In the genomic region with DNA sequence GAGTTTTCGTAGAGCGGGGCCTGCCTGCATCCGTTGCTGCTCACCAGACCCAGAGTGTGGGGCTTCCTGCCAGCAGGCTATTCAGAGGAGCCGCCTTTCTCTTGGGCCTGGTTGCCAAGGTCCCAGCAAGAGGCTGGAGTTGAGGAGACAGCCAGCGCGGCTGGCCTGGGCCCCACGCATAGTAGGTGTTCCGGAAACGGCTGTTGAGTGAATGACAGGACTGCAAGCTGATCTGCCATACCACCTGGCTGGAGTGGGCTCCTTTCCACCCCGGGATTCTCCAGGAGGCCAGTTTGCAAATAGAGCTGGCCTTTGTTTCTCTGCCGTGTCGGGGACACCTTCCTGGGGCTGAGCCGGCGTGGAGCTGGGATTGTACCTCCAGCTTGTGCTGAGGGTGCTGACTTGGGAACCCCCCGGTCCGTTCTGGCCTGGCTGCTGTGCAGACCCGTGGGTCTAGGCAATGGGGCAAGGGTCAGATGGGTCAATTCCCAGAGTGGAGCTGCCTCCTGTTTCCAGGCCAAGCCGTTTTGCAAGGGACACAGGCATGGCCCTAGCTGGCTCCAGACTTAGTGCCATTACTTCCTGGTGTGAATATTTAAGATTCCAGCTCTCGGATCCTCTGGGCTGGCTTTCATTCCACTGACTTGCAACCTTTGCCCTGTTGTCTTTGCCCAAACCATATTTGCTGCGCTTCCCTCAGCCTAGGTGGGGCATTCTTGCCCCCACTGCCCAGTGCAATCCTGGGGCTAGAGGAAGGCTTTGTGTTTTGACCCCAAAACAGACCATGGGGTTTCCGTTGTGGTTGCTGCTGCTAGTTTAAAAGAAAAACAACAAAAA, we compare ENCODE assay signal across 8 cellular contexts.
DNase-seq lines count a peak whose midpoint lies in the region; ATAC-seq, FAIRE-seq and TF ChIP-seq lines count a peak whose summit lies in the region.

No MANE protein-coding gene starts in this region.

- POLR2A ChIA-PET in AG04450 (lab: Yijun Ruan, JAX): interaction anchor here (0.8 kb wide), 1 partner anchor 198 kb away, joined by 3 read pairs; no protein-coding TSS in a partner anchor
- POLR2A ChIA-PET in HepG2 (lab: Yijun Ruan, JAX): interaction anchor here (0.9 to 1.9 kb wide), 10 partner anchors 12 to 82 kb away, joined by 3 to 12 read pairs (median 5); no protein-coding TSS in a partner anchor

- H3K9ac ChIP-seq in GM23248: no peak overlapping the region
- no peak overlapping the region for H3K9ac ChIP-seq in astrocyte (ENCODE audit: low read length)
- H3K9ac ChIP-seq in HepG2 (ENCODE audit: insufficient read depth, low read depth, low read length): peak overlapping the region; percentile 60

- TF ChIP-seq EP300 in HepG2 (IDR thresholded peaks at IDR 0.05; ENCODE audit: low read depth in 2 of 2, low read length in 2 of 2): peak; percentile 46 to 68; a peak in 3 of 4 replicates
- TF ChIP-seq EP300 in HepG2 (CRISPR knock-in tag; IDR thresholded peaks at IDR 0.05; ENCODE audit: borderline replicate concordance): no peak

- no peak overlapping the region for H3K4me3 ChIP-seq in AG04450 (ENCODE audit: low read depth, low read length)
- H3K4me3 ChIP-seq in GM23248: no peak overlapping the region
- H3K4me3 ChIP-seq in astrocyte (ENCODE audit: insufficient read depth, low read depth, low read length): no peak overlapping the region
- H3K4me3 ChIP-seq in HepG2 (replicated peaks in 1 of 3; ENCODE audit: insufficient read depth in 1 of 3, low read depth in 2 of 3, low read length in 3 of 3): peak overlapping the region in 1 of 3 experiments; percentile 47; a peak in 2 of 6 replicates
- H3K4me3 ChIP-seq in prostate gland: no peak overlapping the region

- FAIRE-seq in astrocyte (lab: Jason Lieb, UNC) (no peak), HepG2 (lab: Jason Lieb, UNC) (peak; percentile 77)

- ATAC-seq in HepG2: peak; percentile 91

- peak; percentile 46 for TF ChIP-seq RAD21 in HepG2 (CRISPR knock-in tag; IDR thresholded peaks at IDR 0.05)

- no TSS peak for BruUV-seq in HepG2 (replicated peaks; lab: Mats Ljungman, UMichigan)

- in situ Hi-C loops in GM23248 (cut with MboI): no loop called here
- in situ Hi-C loops in HepG2 (cut with HindIII; ENCODE audit: extremely low pct_ligation_motif_present, low pct_unique_long_range_greater_than_20kb): no loop called here

- peaks cover 16% of the 10 kb centered on the region for H3F3A ChIP-seq in GM23248 (ENCODE audit: insufficient read depth)

- H3K9me3 ChIP-seq in AG04450 (ENCODE audit: control insufficient read depth, insufficient read depth, low read length) (peaks cover 10% of the 10 kb centered on the region), GM23248 (ENCODE audit: low read depth) (no peaks in the 10 kb centered on the region), astrocyte (ENCODE audit: insufficient read depth, low read depth, low read length) (no peaks in the 10 kb centered on the region), HepG2 (ENCODE audit: low read length) (peaks cover 9% of the 10 kb centered on the region; the same call in 1 of the 2 replicates), prostate gland (no peaks in the 10 kb centered on the region)

- H3K27me3 ChIP-seq in AG04450 (ENCODE audit: control insufficient read depth, insufficient read depth, low read length): no peaks in the 10 kb centered on the region
- no peaks in the 10 kb centered on the region for H3K27me3 ChIP-seq in GM23248 (replicated peaks; ENCODE audit: insufficient read depth)
- no peaks in the 10 kb centered on the region for H3K27me3 ChIP-seq in astrocyte (ENCODE audit: insufficient read depth, low read length)
- no peaks in the 10 kb centered on the region for H3K27me3 ChIP-seq in HepG2 (ENCODE audit: control insufficient read depth in 1 of 2, insufficient read depth in 2 of 2, low read length in 2 of 2)
- no peaks in the 10 kb centered on the region for H3K27me3 ChIP-seq in prostate gland (replicated peaks; ENCODE audit: insufficient read depth)

- H4K20me1 ChIP-seq in GM23248 (ENCODE audit: insufficient read depth) (no peaks in the 10 kb centered on the region), astrocyte (ENCODE audit: insufficient read depth, low read length) (peaks cover 17% of the 10 kb centered on the region), HepG2 (ENCODE audit: insufficient read depth, low read length) (peaks cover 91% of the 10 kb centered on the region)

- no peak overlapping the region for H3K4me2 ChIP-seq in GM23248 (ENCODE audit: unreplicated experiment)
- H3K4me2 ChIP-seq in astrocyte (ENCODE audit: low read length): peak overlapping the region; percentile 21
- peak overlapping the region; percentile 67 for H3K4me2 ChIP-seq in HepG2 (ENCODE audit: low read depth, low read length)

- H3K9me3 Mint-ChIP-seq in astrocyte (ENCODE audit: unreplicated experiment): peaks cover 15% of the 10 kb centered on the region

- H3K36me3 Mint-ChIP-seq in astrocyte (ENCODE audit: low read depth, unreplicated experiment): peaks cover 25% of the 10 kb centered on the region

- TF ChIP-seq POLR2A in HepG2 (IDR thresholded peaks at IDR 0.05; ENCODE audit: insufficient read depth in 1 of 2, low read depth in 2 of 2, low read length in 2 of 2): 0 out of 4 replicates have a peak, but pooled peaks of 1 of the 2 experiments have one; percentile 28
- no peak for TF ChIP-seq POLR2A in prostate gland (IDR thresholded peaks at IDR 0.05)

- CTCF ChIA-PET in AG04450 (lab: Charles Lee) (interaction anchor here (0.6 kb wide), 1 partner anchor 110 kb away, joined by 4 read pairs; no protein-coding TSS in a partner anchor), HepG2 (lab: Yijun Ruan, JAX; ENCODE audit: low intra/inter-chr PET ratio, low total read pairs) (no interaction called here)

- H2AFZ ChIP-seq in GM23248 (no peak overlapping the region), astrocyte (ENCODE audit: low read depth, low read length) (no peak overlapping the region), HepG2 (ENCODE audit: low read length) (no peak overlapping the region)

- H3K4me1 Mint-ChIP-seq in astrocyte (ENCODE audit: low read depth, unreplicated experiment): peaks cover 28% of the 10 kb centered on the region

- H3K27ac ChIP-seq in AG04450 (ENCODE audit: low read depth, low read length): peak overlapping the region; percentile 31
- no peak overlapping the region for H3K27ac ChIP-seq in GM23248
- no peak overlapping the region for H3K27ac ChIP-seq in astrocyte (ENCODE audit: low read depth, low read length)
- peak overlapping the region; percentile 74 for H3K27ac ChIP-seq in HepG2 (ENCODE audit: extremely low read length, insufficient read depth, low read length)
- H3K27ac ChIP-seq in prostate gland: no peak overlapping the region

- intact Hi-C loops in HepG2 (cut with micrococcal nuclease; ENCODE audit: unreplicated experiment): loop anchor here (1.0 to 2.0 kb wide), 2 partner anchors 8 to 21 kb away; no protein-coding TSS in a partner anchor
- intact Hi-C loops in prostate gland (cut with DNase I): no loop called here

- H3K27me3 Mint-ChIP-seq in astrocyte (ENCODE audit: low read depth, unreplicated experiment): no peaks in the 10 kb centered on the region

- 58 to 66% methylated on average over 21 of the region's 21 CpGs for WGBS in GM23248 (ENCODE audit: low coverage in 1 of 2, low lambda C conversion rate in 2 of 2, missing lambda C conversion rate in 2 of 2), 2 experiments
- 61% methylated on average over 14 of the region's 21 CpGs for WGBS in HepG2 (ENCODE audit: low lambda C conversion rate)
- WGBS in prostate gland: 66% methylated on average over 21 of the region's 21 CpGs

- no peaks in the 10 kb centered on the region for H3K9me2 ChIP-seq in GM23248 (ENCODE audit: insufficient read depth)

- peak overlapping the region; percentile 3 for H3K27ac Mint-ChIP-seq in astrocyte (ENCODE audit: unreplicated experiment)

- no peak overlapping the region for H3K4me3 Mint-ChIP-seq in astrocyte (ENCODE audit: unreplicated experiment)

- TF ChIP-seq CTCF in AG04450 (IDR thresholded peaks at IDR 0.05; ENCODE audit: low read depth, low read length): no peak
- no peak for TF ChIP-seq CTCF in astrocyte (IDR thresholded peaks at IDR 0.05; ENCODE audit: insufficient read depth, low read depth, low read length)
- no peak for TF ChIP-seq CTCF in HepG2 (CRISPR knock-in tag; IDR thresholded peaks at IDR 0.05)
- no peak for TF ChIP-seq CTCF in prostate gland (IDR thresholded peaks at IDR 0.05)

- peaks cover 30% of the 10 kb centered on the region for H3K4me1 ChIP-seq in GM23248 (ENCODE audit: insufficient read depth)
- H3K4me1 ChIP-seq in astrocyte (ENCODE audit: insufficient read depth, low read length): peaks cover 28% of the 10 kb centered on the region
- peaks cover 62% of the 10 kb centered on the region for H3K4me1 ChIP-seq in HepG2 (ENCODE audit: insufficient read depth, low read length)
- H3K4me1 ChIP-seq in prostate gland (replicated peaks): no peaks in the 10 kb centered on the region

- DNase-seq in AG04450 (ENCODE audit: low read depth, low spot score) (no peak), GM23248 (peak; percentile 35), astrocyte (ENCODE audit: low read depth) (no peak), HepG2 (ENCODE audit: low spot score) (peak; percentile 90), UCSD-AML1 (lab: John Stamatoyannopoulos, UW; ENCODE audit: unreplicated experiment) (no peak), prostate gland (ENCODE audit: low spot score) (no peak), activated T-cell treated with anti-CD3 and anti-CD28 coated beads for 4 hours (no peak), 8988T (no peak)

- H3K79me2 ChIP-seq in GM23248 (ENCODE audit: insufficient read depth) (peaks cover 87% of the 10 kb centered on the region), astrocyte (ENCODE audit: insufficient read depth, low read length) (peaks cover 79% of the 10 kb centered on the region), HepG2 (ENCODE audit: insufficient read depth, low read length) (peaks cover 98% of the 10 kb centered on the region)

- H3K36me3 ChIP-seq in GM23248 (ENCODE audit: low read depth) (no peaks in the 10 kb centered on the region), astrocyte (ENCODE audit: insufficient read depth, low read length) (no peaks in the 10 kb centered on the region), HepG2 (replicated peaks in 1 of 2; ENCODE audit: control insufficient read depth in 1 of 2, insufficient read depth in 2 of 2, low read length in 2 of 2) (peaks cover 15 to 59% of the 10 kb centered on the region in 2 experiments), prostate gland (no peaks in the 10 kb centered on the region)

TF ChIP-seq in HepG2, 621 proteins besides CTCF, POLR2A, EP300 and RAD21 (continues in another document):
- TF ChIP-seq ZFX (CRISPR knock-in tag; IDR thresholded peaks at IDR 0.05; ENCODE audit: low read depth) (peak; percentile 58), ZNF496 (CRISPR knock-in tag; IDR thresholded peaks at IDR 0.05; ENCODE audit: insufficient replicate concordance) (no peak), MBNL3 (CRISPR knock-in tag; conservative IDR thresholded peaks at IDR 0.05) (no peak)
- TF ChIP-seq, protein P1, sequence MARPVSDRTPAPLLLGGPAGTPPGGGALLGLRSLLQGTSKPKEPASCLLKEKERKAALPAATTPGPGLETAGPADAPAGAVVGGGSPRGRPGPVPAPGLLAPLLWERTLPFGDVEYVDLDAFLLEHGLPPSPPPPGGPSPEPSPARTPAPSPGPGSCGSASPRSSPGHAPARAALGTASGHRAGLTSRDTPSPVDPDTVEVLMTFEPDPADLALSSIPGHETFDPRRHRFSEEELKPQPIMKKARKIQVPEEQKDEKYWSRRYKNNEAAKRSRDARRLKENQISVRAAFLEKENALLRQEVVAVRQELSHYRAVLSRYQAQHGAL (CRISPR knock-in tag; IDR thresholded peaks at IDR 0.05; ENCODE audit: not compliant biosample characterization): no peak

Comparison
In these comparisons a context has a peak if more than half of its experiments do, and no peak if none do; other contexts are left out.
1. DNase-seq: peak in GM23248 (single experiment) and HepG2 (single experiment); none in AG04450 (single experiment), astrocyte (single experiment), UCSD-AML1 (single experiment), prostate gland (single experiment), activated T-cell treated with anti-CD3 and anti-CD28 coated beads for 4 hours (single experiment) and 8988T (single experiment).
2. H3K27ac ChIP-seq: peak in AG04450 (single experiment) and HepG2 (single experiment); none in GM23248 (single experiment), astrocyte (single experiment) and prostate gland (0 of 2).